In genomic region chr2:82735336-82735735, GRCh38 we compare ENCODE assay signal across 15 cellular contexts.
DNase-seq lines count a peak whose midpoint lies in the region; ATAC-seq and TF ChIP-seq lines count a peak whose summit lies in the region.
"Had no signal": no experiment of that assay in that cellular context is flagged by ENCODE, and none has a peak within 500 bp of the region (broad histone marks: within the 10 kb centered on the region; RNA-seq: fewer than 3 reads in every experiment).

No MANE protein-coding gene starts in this region.

- H3K4me3 ChIP-seq in endodermal cell (ENCODE audit: low read length) (no peak overlapping the region), trophoblast cell (ENCODE audit: low read depth, low read length) (no peak overlapping the region), testis (no peak overlapping the region)
- H3K4me3 ChIP-seq: BLaER1 had no signal

- H3K27ac ChIP-seq in endodermal cell (ENCODE audit: low read depth, low read length) (no peak overlapping the region), trophoblast cell (ENCODE audit: low read depth, low read length) (no peak overlapping the region), testis (no peak overlapping the region)
- H3K27ac ChIP-seq: BLaER1 had no signal

- H3K9me3 ChIP-seq in endodermal cell (ENCODE audit: control insufficient read depth, low read length) (no peaks in the 10 kb centered on the region), trophoblast cell (ENCODE audit: insufficient read depth, low read depth, low read length) (no peaks in the 10 kb centered on the region), testis (no peaks in the 10 kb centered on the region)
- H3K9me3 ChIP-seq: BLaER1, Caco-2 had no signal

- ATAC-seq in activated naive CD8-positive, alpha-beta T cell treated with anti-CD3 and anti-CD28 coated beads, Interleukin-2, amount 50 U/mL, for 24 hours: peak; percentile 43
- ATAC-seq: HCT116 had no signal

- H3K27me3 ChIP-seq in endodermal cell (ENCODE audit: control insufficient read depth, insufficient read depth, low read length, poor library complexity, severe bottlenecking) (no peaks in the 10 kb centered on the region), trophoblast cell (ENCODE audit: insufficient read depth, low read length) (no peaks in the 10 kb centered on the region), testis (no peaks in the 10 kb centered on the region)
- H3K27me3 ChIP-seq: BLaER1 had no signal

- no peaks in the 10 kb centered on the region for H3K4me1 ChIP-seq in endodermal cell (ENCODE audit: control insufficient read depth, insufficient read depth, low read length)
- H3K4me1 ChIP-seq in trophoblast cell (ENCODE audit: control insufficient read depth in 1 of 2, insufficient read depth in 2 of 2, low read length in 2 of 2): no peaks in the 10 kb centered on the region
- H3K4me1 ChIP-seq in testis: no peaks in the 10 kb centered on the region
- H3K4me1 ChIP-seq: Caco-2 had no signal

- H4K12ac ChIP-seq in trophoblast cell (ENCODE audit: low read depth, low read length): no peak overlapping the region

- H3K9me3 Mint-ChIP-seq in activated naive CD8-positive, alpha-beta T cell treated with anti-CD3 and anti-CD28 coated beads, Interleukin-2, amount 50 U/mL, for 24 hours: peaks cover 19% of the 10 kb centered on the region
- H3K9me3 Mint-ChIP-seq in activated naive CD8-positive, alpha-beta T cell treated with anti-CD3 and anti-CD28 coated beads for 36 hours: peaks cover 4% of the 10 kb centered on the region
- H3K9me3 Mint-ChIP-seq in endodermal cell: no peaks in the 10 kb centered on the region

- no peak overlapping the region for H2AFZ ChIP-seq in trophoblast cell (ENCODE audit: insufficient read depth, low read length, poor library complexity)

- no peak overlapping the region for H3K27ac Mint-ChIP-seq in activated naive CD8-positive, alpha-beta T cell treated with anti-CD3 and anti-CD28 coated beads, Interleukin-2, amount 50 U/mL, for 24 hours
- no peak overlapping the region for H3K27ac Mint-ChIP-seq in activated naive CD8-positive, alpha-beta T cell treated with anti-CD3 and anti-CD28 coated beads for 36 hours
- peak overlapping the region; percentile 37 for H3K27ac Mint-ChIP-seq in endodermal cell
- H3K27ac Mint-ChIP-seq: CD8-positive, alpha-beta memory T cell had no signal

- no peak overlapping the region for H3K14ac ChIP-seq in trophoblast cell (ENCODE audit: low read length)

- TF ChIP-seq CTCF in endodermal cell (conservative IDR thresholded peaks at IDR 0.05): no peak
- no peak for TF ChIP-seq CTCF in testis (IDR thresholded peaks at IDR 0.05)

- no peaks in the 10 kb centered on the region for H3K36me3 Mint-ChIP-seq in activated naive CD8-positive, alpha-beta T cell treated with anti-CD3 and anti-CD28 coated beads, Interleukin-2, amount 50 U/mL, for 24 hours (ENCODE audit: low read depth)
- no peaks in the 10 kb centered on the region for H3K36me3 Mint-ChIP-seq in activated naive CD8-positive, alpha-beta T cell treated with anti-CD3 and anti-CD28 coated beads for 36 hours
- H3K36me3 Mint-ChIP-seq in endodermal cell (ENCODE audit: low read depth): no peaks in the 10 kb centered on the region
- H3K36me3 Mint-ChIP-seq: CD8-positive, alpha-beta memory T cell had no signal

- H3K27me3 Mint-ChIP-seq in activated naive CD8-positive, alpha-beta T cell treated with anti-CD3 and anti-CD28 coated beads, Interleukin-2, amount 50 U/mL, for 24 hours: no peaks in the 10 kb centered on the region
- no peaks in the 10 kb centered on the region for H3K27me3 Mint-ChIP-seq in activated naive CD8-positive, alpha-beta T cell treated with anti-CD3 and anti-CD28 coated beads for 36 hours
- no peaks in the 10 kb centered on the region for H3K27me3 Mint-ChIP-seq in endodermal cell (ENCODE audit: insufficient read depth)
- H3K27me3 Mint-ChIP-seq: CD8-positive, alpha-beta memory T cell had no signal

- H2BK120ac ChIP-seq in trophoblast cell (ENCODE audit: insufficient read depth, low read length, poor library complexity): no peak overlapping the region

- TF ChIP-seq POLR2A in testis (IDR thresholded peaks at IDR 0.05): no peak

- H4K8ac ChIP-seq in trophoblast cell (ENCODE audit: low read depth, low read length): no peak overlapping the region

- no peak overlapping the region for H3K18ac ChIP-seq in trophoblast cell (ENCODE audit: low read length)

- intact Hi-C loops in testis (cut with DNase I; ENCODE audit: low total_unique reads): no loop called here

- no peak overlapping the region for H3K4me3 Mint-ChIP-seq in activated naive CD8-positive, alpha-beta T cell treated with anti-CD3 and anti-CD28 coated beads, Interleukin-2, amount 50 U/mL, for 24 hours
- H3K4me3 Mint-ChIP-seq in activated naive CD8-positive, alpha-beta T cell treated with anti-CD3 and anti-CD28 coated beads for 36 hours: no peak overlapping the region
- no peak overlapping the region for H3K4me3 Mint-ChIP-seq in endodermal cell
- H3K4me3 Mint-ChIP-seq: CD8-positive, alpha-beta memory T cell had no signal

- H2AK5ac ChIP-seq in trophoblast cell (ENCODE audit: low read length): no peak overlapping the region

- no peaks in the 10 kb centered on the region for H3K79me2 ChIP-seq in trophoblast cell (ENCODE audit: control insufficient read depth, insufficient read depth, low read length, poor library complexity)

- no peaks in the 10 kb centered on the region for H3K79me1 ChIP-seq in trophoblast cell (ENCODE audit: low read length)

- H4K91ac ChIP-seq in trophoblast cell (ENCODE audit: low read depth, low read length): no peak overlapping the region

- no peak overlapping the region for H3K4ac ChIP-seq in trophoblast cell (ENCODE audit: low read depth, low read length)

- H3K36me3 ChIP-seq in endodermal cell (ENCODE audit: control insufficient read depth, insufficient read depth, low read length) (no peaks in the 10 kb centered on the region), trophoblast cell (ENCODE audit: control insufficient read depth in 1 of 2, insufficient read depth in 2 of 2, low read length in 2 of 2) (no peaks in the 10 kb centered on the region), testis (ENCODE audit: low read depth, missing control alignments) (no peaks in the 10 kb centered on the region)
- H3K36me3 ChIP-seq: BLaER1 had no signal

- no peaks in the 10 kb centered on the region for H3K4me1 Mint-ChIP-seq in activated naive CD8-positive, alpha-beta T cell treated with anti-CD3 and anti-CD28 coated beads, Interleukin-2, amount 50 U/mL, for 24 hours
- no peaks in the 10 kb centered on the region for H3K4me1 Mint-ChIP-seq in activated naive CD8-positive, alpha-beta T cell treated with anti-CD3 and anti-CD28 coated beads for 36 hours
- no peaks in the 10 kb centered on the region for H3K4me1 Mint-ChIP-seq in endodermal cell
- H3K4me1 Mint-ChIP-seq: CD8-positive, alpha-beta memory T cell had no signal

- H2BK12ac ChIP-seq in trophoblast cell (ENCODE audit: low read length): no peak overlapping the region

- whole genome bisulfite sequencing in endodermal cell (ENCODE audit: insufficient coverage in 1 of 2, insufficient read length in 1 of 2), 2 experiments: 98% methylated on average over 2 of the region's 2 CpGs; no CpG with 5 or more reads in 1 of the 2 experiments
- WGBS in trophoblast cell (ENCODE audit: extremely low coverage, insufficient coverage, insufficient read length): no CpG with 5 or more reads among the region's 2 CpGs
- WGBS in testis, 2 donors: 100% methylated on average over 2 of the region's 2 CpGs; no CpG with 5 or more reads in 1 of the 2 donors

- no peak overlapping the region for H3K23ac ChIP-seq in trophoblast cell (ENCODE audit: low read length)

- no peak overlapping the region for H3K4me2 ChIP-seq in trophoblast cell (ENCODE audit: low read length)
- H3K4me2 ChIP-seq: BLaER1 had no signal

- H2BK5ac ChIP-seq in trophoblast cell (ENCODE audit: low read depth, low read length, poor library complexity): no peak overlapping the region

- DNase-seq in activated naive CD8-positive, alpha-beta T cell treated with anti-CD3 and anti-CD28 coated beads, Interleukin-2, amount 50 U/mL, for 24 hours: no peak
- no peak for DNase-seq in activated naive CD8-positive, alpha-beta T cell treated with anti-CD3 and anti-CD28 coated beads for 36 hours
- no peak for DNase-seq in endodermal cell
- DNase-seq in trophoblast cell: no peak
- DNase-seq in testis: no peak
- DNase-seq in NCI-H748 treated with DMSO at 0.1 percent for 48 hours (lab: John Stamatoyannopoulos, UW): no peak
- no peak for DNase-seq in NCI-H2227 treated with DMSO at 0.1 percent for 48 hours (lab: John Stamatoyannopoulos, UW)
- DNase-seq: 8988T; AML-193; Caco-2; CD8-positive, alpha-beta memory T cell; DND-41; GDM1 had no signal

- H3K9ac ChIP-seq in endodermal cell (ENCODE audit: extremely low read depth, low read length, poor library complexity, severe bottlenecking): no peak overlapping the region
- peak overlapping the region; percentile 19 for H3K9ac ChIP-seq in trophoblast cell (ENCODE audit: low read length)
- H3K9ac ChIP-seq: BLaER1 had no signal
